In the genomic region with DNA sequence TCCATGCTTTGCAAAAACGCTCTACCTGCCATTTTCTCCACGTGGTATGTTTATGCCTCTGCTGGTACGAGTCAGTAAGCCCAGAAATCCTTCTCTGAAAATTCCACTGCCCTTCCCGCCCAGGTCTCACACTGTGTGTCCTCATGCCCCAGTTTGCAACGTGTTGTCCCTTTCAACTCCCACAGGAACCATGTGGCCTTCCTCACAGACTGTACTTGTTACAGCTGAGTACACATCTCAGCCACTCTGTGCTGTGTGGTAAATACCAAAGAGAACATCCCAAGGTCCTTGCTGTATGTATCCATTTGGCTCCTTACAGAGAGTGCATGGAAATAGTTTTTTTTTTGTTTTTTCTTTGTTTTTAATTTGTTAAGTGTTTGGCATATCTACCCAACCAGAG, we compare ENCODE assay signal across 15 cellular contexts. TPM values are rescaled to one million over a fixed set of nuclear protein-coding genes. Genes with fewer than 3 reads are reported as not detected.
DNase-seq lines count a peak whose midpoint lies in the region; ATAC-seq and TF ChIP-seq lines count a peak whose summit lies in the region.
"Had no signal": no experiment of that assay in that cellular context is flagged by ENCODE, and none has a peak within 500 bp of the region (broad histone marks: within the 10 kb centered on the region; RNA-seq: fewer than 3 reads in every experiment).

No MANE protein-coding gene starts in this region.

- intact Hi-C loops in transverse colon (cut with DNase I; ENCODE audit: low total_unique reads), result no loop called here

- H3K36me3 ChIP-seq in CD4-positive, CD25-positive, alpha-beta regulatory T cell (ENCODE audit: control insufficient read depth, insufficient read depth, low read length), result peaks cover 47% of the 10 kb centered on the region
- peaks cover 0 to 16% (median 7%) of the 10 kb centered on the region in 4 donors for H3K36me3 ChIP-seq in transverse colon

- H3K27me3 ChIP-seq in CD4-positive, CD25-positive, alpha-beta regulatory T cell (ENCODE audit: control insufficient read depth, insufficient read depth, low read length), result no peaks in the 10 kb centered on the region
- no peaks in the 10 kb centered on the region for H3K27me3 ChIP-seq in transverse colon

- H3K4me3 Mint-ChIP-seq in CD4-positive, CD25-positive, alpha-beta regulatory T cell, result no peak overlapping the region
- H3K4me3 Mint-ChIP-seq in memory B cell, result no peak overlapping the region
- no peak overlapping the region for H3K4me3 Mint-ChIP-seq in stimulated activated effector memory CD8-positive, alpha-beta T cell treated with anti-CD3 and anti-CD28 coated beads, Interleukin-12 subunit alpha, Interleukin-12 subunit beta, amount 100 ng/mL, for 72 hours

- peaks cover 0 to 5% (median 1%) of the 10 kb centered on the region in 4 donors for H3K4me1 Mint-ChIP-seq in CD4-positive, CD25-positive, alpha-beta regulatory T cell
- H3K4me1 Mint-ChIP-seq in memory B cell, result peaks cover 8% of the 10 kb centered on the region
- H3K4me1 Mint-ChIP-seq in stimulated activated effector memory CD8-positive, alpha-beta T cell treated with anti-CD3 and anti-CD28 coated beads, Interleukin-12 subunit alpha, Interleukin-12 subunit beta, amount 100 ng/mL, for 72 hours, result peaks cover 11% of the 10 kb centered on the region

- TF ChIP-seq POLR2A in transverse colon (IDR thresholded peaks at IDR 0.05), result no peak

- peak overlapping the region; percentile 52 to 76 (median 64) for H3K27ac Mint-ChIP-seq in CD4-positive, CD25-positive, alpha-beta regulatory T cell
- H3K27ac Mint-ChIP-seq in memory B cell, result peak overlapping the region; percentile 78
- peak overlapping the region; percentile 15 for H3K27ac Mint-ChIP-seq in stimulated activated effector memory CD8-positive, alpha-beta T cell treated with anti-CD3 and anti-CD28 coated beads, Interleukin-12 subunit alpha, Interleukin-12 subunit beta, amount 100 ng/mL, for 72 hours

- H3K9me3 Mint-ChIP-seq in CD4-positive, CD25-positive, alpha-beta regulatory T cell, result no peaks in the 10 kb centered on the region
- no peaks in the 10 kb centered on the region for H3K9me3 Mint-ChIP-seq in memory B cell
- no peaks in the 10 kb centered on the region for H3K9me3 Mint-ChIP-seq in stimulated activated effector memory CD8-positive, alpha-beta T cell treated with anti-CD3 and anti-CD28 coated beads, Interleukin-12 subunit alpha, Interleukin-12 subunit beta, amount 100 ng/mL, for 72 hours

- TF ChIP-seq CTCF in VCaP (conservative IDR thresholded peaks at IDR 0.05) (no peak), transverse colon (IDR thresholded peaks at IDR 0.05) (no peak)

- DNase-seq in CD4-positive, CD25-positive, alpha-beta regulatory T cell, result no peak
- DNase-seq in memory B cell (ENCODE audit: low spot score in 2 of 2) (no peak), NCI-H2227 treated with DMSO at 0.1 percent for 48 hours (lab: John Stamatoyannopoulos, UW) (no peak), transverse colon (no peak)
- no peak for DNase-seq in stimulated activated effector memory CD8-positive, alpha-beta T cell treated with anti-CD3 and anti-CD28 coated beads, Interleukin-12 subunit alpha, Interleukin-12 subunit beta, amount 100 ng/mL, for 72 hours (ENCODE audit: low spot score in 2 of 2)
- no peak for DNase-seq in stimulated activated CD4-positive, alpha-beta T cell treated with anti-CD3 and anti-CD28 coated beads, Interleukin-2, amount 100 ng/mL, for 48 hours
- DNase-seq: HCEC 1CT, IMR-90, NCI-H1417, NCI-H2029, NCI-H2171 treated with DMSO at 0.1 percent for 48 hours, NCI-H510A had no signal

- 71 to 89% methylated on average over 3 to 5 of the region's 5 CpGs for WGBS in transverse colon (ENCODE audit: low coverage in 1 of 2), 2 donors

- H3K4me3 ChIP-seq in CD4-positive, CD25-positive, alpha-beta regulatory T cell (ENCODE audit: low read depth, low read length), result no peak overlapping the region
- H3K4me3 ChIP-seq in transverse colon, result no peak overlapping the region

- H3K36me3 Mint-ChIP-seq in CD4-positive, CD25-positive, alpha-beta regulatory T cell, result peaks cover 48% of the 10 kb centered on the region
- H3K36me3 Mint-ChIP-seq in memory B cell, result peaks cover 28% of the 10 kb centered on the region
- peaks cover 43% of the 10 kb centered on the region for H3K36me3 Mint-ChIP-seq in stimulated activated effector memory CD8-positive, alpha-beta T cell treated with anti-CD3 and anti-CD28 coated beads, Interleukin-12 subunit alpha, Interleukin-12 subunit beta, amount 100 ng/mL, for 72 hours

- in situ Hi-C loops in transverse colon (cut with MboI; ENCODE audit: low pct_ligation_motif_present in 1 of 4, low pct_unique_long_range_greater_than_20kb in 1 of 4, low sequenced_read_pairs in 3 of 4), result loop anchor here in 3 of 4 donors (25.0 kb wide), 2 partner anchors 235 to 1135 kb away; partner anchors contain the start of gene ATG5 (in 2 of the 3)

- ATAC-seq in CD4-positive, CD25-positive, alpha-beta regulatory T cell (ENCODE audit: low read depth in 2 of 2), result no peak
- ATAC-seq in memory B cell (ENCODE audit: low read depth), result no peak
- no peak for ATAC-seq in stimulated activated effector memory CD8-positive, alpha-beta T cell treated with anti-CD3 and anti-CD28 coated beads, Interleukin-12 subunit alpha, Interleukin-12 subunit beta, amount 100 ng/mL, for 72 hours
- ATAC-seq: Panc1, Right ventricle myocardium inferior had no signal

- H3K27me3 Mint-ChIP-seq in CD4-positive, CD25-positive, alpha-beta regulatory T cell, result no peaks in the 10 kb centered on the region
- no peaks in the 10 kb centered on the region for H3K27me3 Mint-ChIP-seq in memory B cell

- H3K4me1 ChIP-seq in CD4-positive, CD25-positive, alpha-beta regulatory T cell (ENCODE audit: control insufficient read depth, insufficient read depth, low read length, poor library complexity, severe bottlenecking), result no peaks in the 10 kb centered on the region
- no peaks in the 10 kb centered on the region for H3K4me1 ChIP-seq in transverse colon

- H3K9me3 ChIP-seq in CD4-positive, CD25-positive, alpha-beta regulatory T cell (ENCODE audit: control insufficient read depth in 2 of 2, low read length in 2 of 2), result no peaks in the 10 kb centered on the region
- H3K9me3 ChIP-seq in transverse colon, result no peaks in the 10 kb centered on the region

- no peak overlapping the region for H3K27ac ChIP-seq in CD4-positive, CD25-positive, alpha-beta regulatory T cell (ENCODE audit: insufficient read depth, low read length, poor library complexity, severe bottlenecking)
- peak overlapping the region; percentile 68 for H3K27ac ChIP-seq in VCaP
- H3K27ac ChIP-seq in transverse colon, result peak overlapping the region in 1 of 4 donors; percentile 50

- no peak for TF ChIP-seq EP300 in transverse colon (IDR thresholded peaks at IDR 0.05; ENCODE audit: low read depth)

RNA-seq across cellular contexts. Expression of gene RTN4IP1, which starts 56.9 kb away (rescaled TPM):
- total RNA-seq in CD4-positive, CD25-positive, alpha-beta regulatory T cell, result 5.9 TPM
- polyA plus RNA-seq in CD4-positive, CD25-positive, alpha-beta regulatory T cell, result 10 to 100 TPM in 3 of 4 donors, 1 to 10 TPM in 1; 7.7 to 13.8 (median 10.8) TPM
- total RNA-seq in transverse colon, result 10 to 100 TPM in 3 of 4 donors, 1 to 10 TPM in 1; 9.1 to 19.1 (median 13.1) TPM

RNA-seq across cellular contexts. Expression of gene QRSL1, which starts 56.9 kb away (rescaled TPM):
- total RNA-seq in CD4-positive, CD25-positive, alpha-beta regulatory T cell, result 9.5 TPM
- 10 to 100 TPM in 3 of 4 donors, 1 to 10 TPM in 1; 8.6 to 15.1 (median 11.8) TPM for polyA plus RNA-seq in CD4-positive, CD25-positive, alpha-beta regulatory T cell
- total RNA-seq in transverse colon, result 10 to 100 TPM in 3 of 4 donors, 1 to 10 TPM in 1; 2.4 to 17.3 (median 12.6) TPM

Comparison
In these comparisons a context has a peak if more than half of its experiments do, and no peak if none do; other contexts are left out.
1. H3K27ac Mint-ChIP-seq: peak in every context shown above with its lines; median percentile 78 in memory B cell; 64 in CD4-positive, CD25-positive, alpha-beta regulatory T cell; 15 in stimulated activated effector memory CD8-positive, alpha-beta T cell treated with anti-CD3 and anti-CD28 coated beads, Interleukin-12 subunit alpha, Interleukin-12 subunit beta, amount 100 ng/mL, for 72 hours.